ENCODE assay signal across 8 cellular contexts in genomic region chr2:39513641-39514094, GRCh38.
A peak's percentile ranks its signal among the peaks of the same experiment; 100 is the strongest.
DNase-seq lines count a peak whose midpoint lies in the region; ATAC-seq and TF ChIP-seq lines count a peak whose summit lies in the region.

No MANE protein-coding gene starts in this region.

- no peaks in the 10 kb centered on the region for H3K36me3 ChIP-seq in Peyer's patch

- H3K27ac ChIP-seq in Peyer's patch = peak overlapping the region in 2 of 4 donors; percentile 51 to 60

- peaks cover 0 to 56% (median 0%) of the 10 kb centered on the region in 4 donors for H3K4me1 ChIP-seq in Peyer's patch

- peak; percentile 66 for DNase-seq in DMS53 (lab: John Stamatoyannopoulos, UW)
- DNase-seq in Peyer's patch = peak in 2 of 3 donors; percentile 27 to 75
- DNase-seq in anterior cingulate cortex (lab: John Stamatoyannopoulos, UW) = peak in 32 of 58 donors; percentile 8 to 52 (median 28)
- DNase-seq in iPS-NIHi7 (ENCODE audit: extremely low spot score) = peak; percentile 79
- peak; percentile 33 to 67 (median 46) for DNase-seq in stimulated activated CD4-positive, alpha-beta T cell treated with anti-CD3 and anti-CD28 coated beads, Interleukin-1b, Interleukin-23, amount 100 ng/mL, for 24 hours (ENCODE audit: low read depth in 4 of 4, low spot score in 1 of 4)

- TF ChIP-seq CTCF in Peyer's patch (IDR thresholded peaks at IDR 0.05) = peak in 4 of 6 experiments; percentile 27 to 66 (median 54)

- no peaks in the 10 kb centered on the region for H3K27me3 ChIP-seq in Peyer's patch

- ATAC-seq in GM19372 (IDR thresholded peaks at IDR 0.05; ENCODE audit: low read depth, unreplicated experiment) (peak; percentile 72), HG03439 (IDR thresholded peaks at IDR 0.05; ENCODE audit: unreplicated experiment) (peak; percentile 85), HG03159 (IDR thresholded peaks at IDR 0.05; ENCODE audit: unreplicated experiment) (no peak)

- no peak overlapping the region for H3K4me3 ChIP-seq in Peyer's patch

- H3K9me3 ChIP-seq in Peyer's patch = no peaks in the 10 kb centered on the region

- TF ChIP-seq POLR2A in Peyer's patch (IDR thresholded peaks at IDR 0.05) = no peak

Comparison
In these comparisons a context has a peak if more than half of its experiments do, and no peak if none do; other contexts are left out.
1. DNase-seq: peak in every context shown above with its lines; median percentile 79 in iPS-NIHi7; 66 in DMS53; 51 in Peyer's patch; 46 in stimulated activated CD4-positive, alpha-beta T cell treated with anti-CD3 and anti-CD28 coated beads, Interleukin-1b, Interleukin-23, amount 100 ng/mL, for 24 hours; 28 in anterior cingulate cortex.